In genomic region chr2:138644776-138645175, GRCh38 we compare ENCODE assay signal across 3 cellular contexts.
TF ChIP-seq lines count a peak whose summit lies in the region.
"Not testable (repeated sequence)": the region's sequence is repeated elsewhere in the genome, so short reads cannot be mapped to it uniquely, and the experiment has no call there.

No MANE protein-coding gene starts in this region.

TF ChIP-seq in HCT116, 20 proteins besides CTCF, POLR2A, EP300 and RAD21:
- TF ChIP-seq ELF1 (IDR thresholded peaks at IDR 0.05; ENCODE audit: borderline replicate concordance, low read depth) (peak; percentile 41), POLR2AphosphoS5 (IDR thresholded peaks at IDR 0.05; ENCODE audit: low read depth, low read length) (peak; percentile 67), ATF3 (IDR thresholded peaks at IDR 0.05) (peak; percentile 72; the same call in 1 of the 2 replicates), EGR1 (IDR thresholded peaks at IDR 0.05; ENCODE audit: low read depth) (peak; percentile 42; the same call in 1 of the 2 replicates), CBX3 (IDR thresholded peaks at IDR 0.05; ENCODE audit: low read depth) (peak; percentile 100), SRF (IDR thresholded peaks at IDR 0.05; ENCODE audit: low read depth) (peak; percentile 84), JUND (IDR thresholded peaks at IDR 0.05) (peak; percentile 99), SIN3A (IDR thresholded peaks at IDR 0.05; ENCODE audit: low read depth) (peak; percentile 57; the same call in 1 of the 2 replicates), MAX (IDR thresholded peaks at IDR 0.05) (peak; percentile 87), ZBTB33 (IDR thresholded peaks at IDR 0.05; ENCODE audit: extremely low read depth, insufficient replicate concordance, low read length) (peak; percentile 60), FOSL1 (IDR thresholded peaks at IDR 0.05; ENCODE audit: low read depth) (peak; percentile 98), CEBPB (IDR thresholded peaks at IDR 0.05; ENCODE audit: low read depth) (peak; percentile 83), SP1 (IDR thresholded peaks at IDR 0.05; ENCODE audit: low read depth) (peak; percentile 97)

TF ChIP-seq in K562, 482 proteins besides CTCF, POLR2A, EP300 and RAD21:
- 0 out of 2 replicates have a peak, but pooled peaks have one; percentile 44 for TF ChIP-seq FOSL1 (tag; conservative IDR thresholded peaks at IDR 0.05)
- 0 out of 2 replicates have a peak, but pooled peaks have one; percentile 28 for TF ChIP-seq JUN (IDR thresholded peaks at IDR 0.05; ENCODE audit: borderline replicate concordance, low read depth, low read length)
- TF ChIP-seq JUN (CRISPR knock-in tag; IDR thresholded peaks at IDR 0.05; ENCODE audit: borderline replicate concordance); ATF3 (CRISPR knock-in tag; conservative IDR thresholded peaks at IDR 0.05); MYBL2 (CRISPR knock-in tag; IDR thresholded peaks at IDR 0.05; ENCODE audit: borderline replicate concordance): not testable (repeated sequence)
- peak; percentile 71 to 74; a peak in 3 of 4 replicates for TF ChIP-seq TRIM24 (IDR thresholded peaks at IDR 0.05)
- TF ChIP-seq ARID1B (IDR thresholded peaks at IDR 0.05), result 0 out of 2 replicates have a peak, but pooled peaks have one; percentile 33
- TF ChIP-seq PKNOX1 (IDR thresholded peaks at IDR 0.05), result peak; percentile 22; the same call in 1 of the 2 replicates
- TF ChIP-seq CBFA2T3 (IDR thresholded peaks at IDR 0.05), result 0 out of 2 replicates have a peak, but pooled peaks have one; percentile 8
- 0 out of 2 replicates have a peak, but pooled peaks have one; percentile 15 for TF ChIP-seq DPF2 (IDR thresholded peaks at IDR 0.05)
- peak; percentile 80 for TF ChIP-seq ATF3 (IDR thresholded peaks at IDR 0.05)
- TF ChIP-seq MYBL2 (IDR thresholded peaks at IDR 0.05; ENCODE audit: low read depth), result peak; percentile 23; the same call in 1 of the 2 replicates

TF ChIP-seq in HepG2, 621 proteins besides CTCF, POLR2A, EP300 and RAD21:
- TF ChIP-seq HOMEZ (CRISPR knock-in tag; IDR thresholded peaks at IDR 0.05; ENCODE audit: low read depth), result peak; percentile 65; the same call in 1 of the 2 replicates
